In genomic region chr10:29099001-29099400, GRCh38 we compare ENCODE assay signal across 20 cellular contexts.
"Had no signal": no experiment of that assay in that cellular context is flagged by ENCODE, and none has a peak within 500 bp of the region (broad histone marks: within the 10 kb centered on the region; RNA-seq: fewer than 3 reads in every experiment).

No MANE protein-coding gene starts in this region.

- H3K4me2 ChIP-seq: hepatocyte had no signal

- H3K4me1 ChIP-seq: adrenal gland, breast epithelium, lower lobe of right lung, tibial nerve, uterus had no signal

- H3K4me3 Mint-ChIP-seq: nephron progenitor cell; stimulated activated naive CD8-positive, alpha-beta T cell treated with anti-CD3 and anti-CD28 coated beads, Interleukin-15, Interleukin-2, amounts not matched to agents 100 ng/mL and 50 ng/mL, for 24 hours had no signal

- H2AFZ ChIP-seq: hepatocyte had no signal

- H3K36me3 Mint-ChIP-seq: activated naive CD4-positive, alpha-beta T cell treated with anti-CD3 and anti-CD28 coated beads, Interleukin-2, amount 50 U/mL, for 72 hours had no signal

- ATAC-seq: activated naive CD4-positive, alpha-beta T cell treated with anti-CD3 and anti-CD28 coated beads, Interleukin-2, amount 50 U/mL, for 72 hours; lower lobe of right lung; right cardiac atrium had no signal

- H3K27ac Mint-ChIP-seq: activated naive CD4-positive, alpha-beta T cell treated with anti-CD3 and anti-CD28 coated beads, Interleukin-2, amount 50 U/mL, for 72 hours; nephron progenitor cell; stimulated activated naive CD8-positive, alpha-beta T cell treated with anti-CD3 and anti-CD28 coated beads, Interleukin-15, Interleukin-2, amounts not matched to agents 100 ng/mL and 50 ng/mL, for 24 hours had no signal

- H3K36me3 ChIP-seq: adrenal gland, breast epithelium, lower lobe of right lung, tibial nerve, uterus had no signal

- DNase-seq: activated CD4-positive, alpha-beta T cell treated with anti-CD3 and anti-CD28 coated beads, Interleukin-2, amount 50 U/mL, for 48 hours; activated gamma-delta T cell treated with Interleukin-2 at 50 U/mL for 16 hours; adrenal gland; effector CD8-positive, alpha-beta T cell; foreskin fibroblast; lower lobe of right lung; midbrain; nephron progenitor cell; occipital lobe; right cardiac atrium; stimulated activated CD4-positive, alpha-beta T cell treated with anti-CD3 and anti-CD28 coated beads, Interleukin-15, amount 100 ng/mL, for 24 hours; stimulated activated CD4-positive, alpha-beta T cell treated with anti-CD3 and anti-CD28 coated beads, Interleukin-2, amount 100 ng/mL, for 48 hours; T-helper 2 cell; uterus had no signal

- H3K27me3 Mint-ChIP-seq: stimulated activated naive CD8-positive, alpha-beta T cell treated with anti-CD3 and anti-CD28 coated beads, Interleukin-15, Interleukin-2, amounts not matched to agents 100 ng/mL and 50 ng/mL, for 24 hours had no signal

- H3K27ac ChIP-seq: adrenal gland, hepatocyte, lower lobe of right lung, skin epidermis, tibial nerve, uterus had no signal

- H3K9me3 ChIP-seq: adrenal gland, breast epithelium, lower lobe of right lung, uterus had no signal

- H3K79me2 ChIP-seq: hepatocyte had no signal

- H3K4me3 ChIP-seq: adrenal gland, breast epithelium, hepatocyte, lower lobe of right lung, skin epidermis, tibial nerve, uterus had no signal

- H3K27me3 ChIP-seq: adrenal gland, breast epithelium, hepatocyte, tibial nerve, uterus had no signal
